ENCODE assay signal across 1 cellular context in the genomic region with DNA sequence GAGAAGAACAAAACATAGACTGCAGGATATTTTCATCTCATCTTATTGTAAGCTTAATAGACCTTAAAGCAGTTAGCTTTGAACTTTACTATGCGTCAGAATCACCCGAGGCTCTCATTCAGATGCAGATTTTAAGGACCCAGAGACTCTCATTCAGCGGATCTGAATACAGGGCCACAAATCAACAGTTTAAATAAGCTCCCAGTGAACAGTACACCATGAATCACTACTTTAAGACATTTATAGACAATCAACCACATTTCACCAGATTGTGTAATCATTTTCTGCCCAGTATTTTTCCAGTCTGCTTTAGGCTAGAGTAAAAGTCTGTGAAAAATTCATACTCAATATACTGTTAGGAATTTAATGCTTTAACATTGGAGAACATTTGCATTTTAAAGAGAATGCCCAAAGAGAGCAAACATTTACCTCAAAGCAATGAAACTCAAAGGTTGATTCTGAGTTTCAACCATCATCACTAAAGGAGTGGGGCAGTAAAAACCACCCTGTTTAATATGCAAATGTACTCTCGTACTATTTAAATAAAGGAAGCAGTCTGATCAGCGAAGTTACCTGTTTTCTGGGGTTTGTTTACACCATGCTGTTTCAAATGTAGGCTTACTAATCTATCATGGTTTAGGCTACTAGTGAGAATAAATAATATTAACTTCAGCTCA.
TF ChIP-seq lines count a peak whose summit lies in the region.

No MANE protein-coding gene starts in this region.

TF ChIP-seq in GM12878, 131 proteins besides CTCF, POLR2A, EP300 and RAD21:
- TF ChIP-seq RUNX3 (IDR thresholded peaks at IDR 0.05; ENCODE audit: low read length) (peak; percentile 67), E4F1 (IDR thresholded peaks at IDR 0.05; ENCODE audit: borderline replicate concordance, partially characterized antibody) (no peak), EZH2 (IDR thresholded peaks at IDR 0.05; ENCODE audit: borderline replicate concordance, control insufficient read depth, low read depth, low read length) (no peak), JUNB (IDR thresholded peaks at IDR 0.05) (no peak), ZNF622 (IDR thresholded peaks at IDR 0.05) (no peak), BCL11A (IDR thresholded peaks at IDR 0.05; ENCODE audit: low read depth, low read length) (no peak), MEF2A (IDR thresholded peaks at IDR 0.05; ENCODE audit: insufficient read depth, low read depth, low read length) (0 out of 2 replicates have a peak, but pooled peaks have one; percentile 5), SPI1 (IDR thresholded peaks at IDR 0.05; ENCODE audit: borderline replicate concordance, insufficient read depth, low read depth, low read length) (no peak), ATF3 (IDR thresholded peaks at IDR 0.05; ENCODE audit: borderline replicate concordance, extremely low read depth, low read depth, low read length) (no peak), SMC3 (IDR thresholded peaks at IDR 0.05; ENCODE audit: borderline replicate concordance, low read length) (no peak; the same call in 1 of the 2 replicates), EED (IDR thresholded peaks at IDR 0.05; ENCODE audit: low read depth) (no peak), POU2F2 (IDR thresholded peaks at IDR 0.05; ENCODE audit: borderline replicate concordance, low read depth, low read length) (peak; percentile 91; the same call in 2 of the 3 replicates), TCF12 (IDR thresholded peaks at IDR 0.05; ENCODE audit: low read depth, low read length) (no peak), ZNF384 (IDR thresholded peaks at IDR 0.05; ENCODE audit: borderline replicate concordance, low read depth, low read length) (no peak), RELA (IDR thresholded peaks at IDR 0.05; ENCODE audit: borderline replicate concordance, partially characterized antibody) (no peak), CHD1 (IDR thresholded peaks at IDR 0.05; ENCODE audit: low read depth, low read length) (no peak)
- TF ChIP-seq, protein P1, sequence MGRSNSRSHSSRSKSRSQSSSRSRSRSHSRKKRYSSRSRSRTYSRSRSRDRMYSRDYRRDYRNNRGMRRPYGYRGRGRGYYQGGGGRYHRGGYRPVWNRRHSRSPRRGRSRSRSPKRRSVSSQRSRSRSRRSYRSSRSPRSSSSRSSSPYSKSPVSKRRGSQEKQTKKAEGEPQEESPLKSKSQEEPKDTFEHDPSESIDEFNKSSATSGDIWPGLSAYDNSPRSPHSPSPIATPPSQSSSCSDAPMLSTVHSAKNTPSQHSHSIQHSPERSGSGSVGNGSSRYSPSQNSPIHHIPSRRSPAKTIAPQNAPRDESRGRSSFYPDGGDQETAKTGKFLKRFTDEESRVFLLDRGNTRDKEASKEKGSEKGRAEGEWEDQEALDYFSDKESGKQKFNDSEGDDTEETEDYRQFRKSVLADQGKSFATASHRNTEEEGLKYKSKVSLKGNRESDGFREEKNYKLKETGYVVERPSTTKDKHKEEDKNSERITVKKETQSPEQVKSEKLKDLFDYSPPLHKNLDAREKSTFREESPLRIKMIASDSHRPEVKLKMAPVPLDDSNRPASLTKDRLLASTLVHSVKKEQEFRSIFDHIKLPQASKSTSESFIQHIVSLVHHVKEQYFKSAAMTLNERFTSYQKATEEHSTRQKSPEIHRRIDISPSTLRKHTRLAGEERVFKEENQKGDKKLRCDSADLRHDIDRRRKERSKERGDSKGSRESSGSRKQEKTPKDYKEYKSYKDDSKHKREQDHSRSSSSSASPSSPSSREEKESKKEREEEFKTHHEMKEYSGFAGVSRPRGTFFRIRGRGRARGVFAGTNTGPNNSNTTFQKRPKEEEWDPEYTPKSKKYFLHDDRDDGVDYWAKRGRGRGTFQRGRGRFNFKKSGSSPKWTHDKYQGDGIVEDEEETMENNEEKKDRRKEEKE (IDR thresholded peaks at IDR 0.05) = no peak
- TF ChIP-seq, protein P2, sequence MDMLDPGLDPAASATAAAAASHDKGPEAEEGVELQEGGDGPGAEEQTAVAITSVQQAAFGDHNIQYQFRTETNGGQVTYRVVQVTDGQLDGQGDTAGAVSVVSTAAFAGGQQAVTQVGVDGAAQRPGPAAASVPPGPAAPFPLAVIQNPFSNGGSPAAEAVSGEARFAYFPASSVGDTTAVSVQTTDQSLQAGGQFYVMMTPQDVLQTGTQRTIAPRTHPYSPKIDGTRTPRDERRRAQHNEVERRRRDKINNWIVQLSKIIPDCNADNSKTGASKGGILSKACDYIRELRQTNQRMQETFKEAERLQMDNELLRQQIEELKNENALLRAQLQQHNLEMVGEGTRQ (IDR thresholded peaks at IDR 0.05; ENCODE audit: borderline replicate concordance, low read depth, low read length) = no peak
- TF ChIP-seq, protein P3, sequence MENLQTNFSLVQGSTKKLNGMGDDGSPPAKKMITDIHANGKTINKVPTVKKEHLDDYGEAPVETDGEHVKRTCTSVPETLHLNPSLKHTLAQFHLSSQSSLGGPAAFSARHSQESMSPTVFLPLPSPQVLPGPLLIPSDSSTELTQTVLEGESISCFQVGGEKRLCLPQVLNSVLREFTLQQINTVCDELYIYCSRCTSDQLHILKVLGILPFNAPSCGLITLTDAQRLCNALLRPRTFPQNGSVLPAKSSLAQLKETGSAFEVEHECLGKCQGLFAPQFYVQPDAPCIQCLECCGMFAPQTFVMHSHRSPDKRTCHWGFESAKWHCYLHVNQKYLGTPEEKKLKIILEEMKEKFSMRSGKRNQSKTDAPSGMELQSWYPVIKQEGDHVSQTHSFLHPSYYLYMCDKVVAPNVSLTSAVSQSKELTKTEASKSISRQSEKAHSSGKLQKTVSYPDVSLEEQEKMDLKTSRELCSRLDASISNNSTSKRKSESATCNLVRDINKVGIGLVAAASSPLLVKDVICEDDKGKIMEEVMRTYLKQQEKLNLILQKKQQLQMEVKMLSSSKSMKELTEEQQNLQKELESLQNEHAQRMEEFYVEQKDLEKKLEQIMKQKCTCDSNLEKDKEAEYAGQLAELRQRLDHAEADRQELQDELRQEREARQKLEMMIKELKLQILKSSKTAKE (IDR thresholded peaks at IDR 0.05; ENCODE audit: low read depth, poor library complexity, severe bottlenecking) = no peak
